Comparison of ENCODE assay signal across 17 cellular contexts in genomic region chr22:39276461-39277134, GRCh38.
"Had no signal": no experiment of that assay in that cellular context is flagged by ENCODE, and none has a peak within 500 bp of the region (broad histone marks: within the 10 kb centered on the region; RNA-seq: fewer than 3 reads in every experiment).

No MANE protein-coding gene starts in this region.

- FAIRE-seq: frontal cortex had no signal

- H3K4me3 ChIP-seq: lung, right lobe of liver, smooth muscle cell, thoracic aorta had no signal

- H3K27ac ChIP-seq: brain microvascular endothelial cell, epithelial cell of prostate, right lobe of liver, thoracic aorta, VCaP had no signal

- ATAC-seq: activated T-helper 17 cell treated with anti-CD3 and anti-CD28 coated beads, Interleukin-2, amount 50 U/mL, for 72 hours; left cardiac atrium; right lobe of liver; stimulated activated naive CD8-positive, alpha-beta T cell treated with anti-CD3 and anti-CD28 coated beads, Interleukin-15, amount 100 ng/mL, for 72 hours had no signal

- DNase-seq: activated CD4-positive, alpha-beta T cell treated with anti-CD3 and anti-CD28 coated beads, Interleukin-2, amount 50 U/mL, for 48 hours; activated naive CD4-positive, alpha-beta T cell treated with Interleukin-2 at 50 U/mL for 16 hours; anterior cingulate cortex; cerebellar nuclear complex; effector memory CD4-positive, alpha-beta T cell; left cardiac atrium; midbrain; right lobe of liver; stimulated activated naive CD8-positive, alpha-beta T cell treated with anti-CD3 and anti-CD28 coated beads, Interleukin-15, amount 100 ng/mL, for 72 hours had no signal

- H3K27me3 ChIP-seq: brain microvascular endothelial cell, right lobe of liver had no signal

- H3K36me3 ChIP-seq: brain microvascular endothelial cell, right lobe of liver, thoracic aorta had no signal

- H3K4me1 ChIP-seq: right lobe of liver had no signal

- H3K9me3 ChIP-seq: right lobe of liver, thoracic aorta had no signal
